ENCODE assay signal across 16 cellular contexts in the genomic region with DNA sequence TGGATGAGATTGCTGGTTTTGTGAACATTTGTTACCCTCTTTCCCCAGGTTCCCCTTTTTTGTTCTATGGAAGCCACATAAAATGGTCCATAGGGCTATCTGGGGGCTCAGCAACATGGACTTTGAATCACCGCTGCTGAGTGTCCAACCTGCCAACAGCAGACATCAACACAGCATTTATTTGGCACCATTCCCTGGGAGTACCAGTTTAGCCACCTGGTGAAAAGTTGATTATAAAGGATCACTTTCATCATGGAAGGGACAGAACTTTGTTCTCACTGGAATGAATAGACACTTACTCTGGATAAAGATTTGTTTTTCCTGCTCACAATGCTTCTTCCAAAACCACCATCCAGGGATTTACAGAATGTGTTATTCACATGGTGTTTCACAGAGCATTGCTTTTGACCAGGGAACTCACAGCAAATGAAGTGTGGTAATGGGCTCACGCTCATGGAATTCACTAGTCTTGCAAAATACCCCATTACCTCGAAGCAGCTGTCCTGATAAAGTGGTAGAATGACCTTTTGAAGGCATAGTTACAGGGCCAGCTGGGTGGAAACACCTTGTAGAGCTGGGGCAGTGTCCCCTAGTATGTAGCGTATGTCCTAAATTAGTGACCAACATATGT. TPM values are rescaled to one million over a fixed set of nuclear protein-coding genes. Genes with fewer than 3 reads are reported as not detected.
DNase-seq lines count a peak whose midpoint lies in the region; ATAC-seq, FAIRE-seq and TF ChIP-seq lines count a peak whose summit lies in the region.
"Had no signal": no experiment of that assay in that cellular context is flagged by ENCODE, and none has a peak within 500 bp of the region (broad histone marks: within the 10 kb centered on the region; RNA-seq: fewer than 3 reads in every experiment).

No MANE protein-coding gene starts in this region.

- no peaks in the 10 kb centered on the region for H3K27me3 Mint-ChIP-seq in activated T-cell treated with anti-CD3 and anti-CD28 coated beads, Interleukin-2, amount 50 U/mL, for 4 hours (ENCODE audit: low read depth)

- H2AK5ac ChIP-seq in mesendoderm (ENCODE audit: low read length) = no peak overlapping the region

- TF ChIP-seq CTCF in choroid plexus epithelial cell (conservative IDR thresholded peaks at IDR 0.05; ENCODE audit: low read depth, low read length) = no peak

- H3K4me3 ChIP-seq in choroid plexus epithelial cell (ENCODE audit: low read depth, low read length) (no peak overlapping the region), mesendoderm (ENCODE audit: low read length) (no peak overlapping the region), Karpas-422 (ENCODE audit: low read length) (no peak overlapping the region)
- H3K4me3 ChIP-seq: coronary artery had no signal

- no peak overlapping the region for H2BK15ac ChIP-seq in mesendoderm (replicated peaks; ENCODE audit: low read depth)

- no peak overlapping the region for H3K4me3 Mint-ChIP-seq in activated T-cell treated with anti-CD3 and anti-CD28 coated beads, Interleukin-2, amount 50 U/mL, for 4 hours
- H3K4me3 Mint-ChIP-seq: activated naive CD8-positive, alpha-beta T cell treated with anti-CD3 and anti-CD28 coated beads for 36 hours; immature natural killer cell; stimulated activated effector memory CD8-positive, alpha-beta T cell treated with anti-CD3 and anti-CD28 coated beads, Interleukin-12 subunit alpha, Interleukin-12 subunit beta, amount 100 ng/mL, for 72 hours had no signal

- peak overlapping the region; percentile 39 for H3K18ac ChIP-seq in mesendoderm (ENCODE audit: low read length)

- H4K20me1 ChIP-seq in Karpas-422 (ENCODE audit: insufficient read depth, low read depth, low read length) = no peaks in the 10 kb centered on the region

- H2AFZ ChIP-seq in Karpas-422 (ENCODE audit: low read length) = no peak overlapping the region

- ATAC-seq in activated T-cell treated with anti-CD3 and anti-CD28 coated beads, Interleukin-2, amount 50 U/mL, for 4 hours = no peak
- no peak for ATAC-seq in HG03439 (IDR thresholded peaks at IDR 0.05; ENCODE audit: unreplicated experiment)
- ATAC-seq: stimulated activated effector memory CD8-positive, alpha-beta T cell treated with anti-CD3 and anti-CD28 coated beads, Interleukin-12 subunit alpha, Interleukin-12 subunit beta, amount 100 ng/mL, for 72 hours had no signal

- no peaks in the 10 kb centered on the region for H3K79me1 ChIP-seq in mesendoderm (ENCODE audit: low read length)

- no peak overlapping the region for H3K56ac ChIP-seq in mesendoderm (ENCODE audit: low read length)

- TF ChIP-seq POLR2A in H54 (IDR thresholded peaks at IDR 0.05; ENCODE audit: low read depth, low read length) = no peak

- no peaks in the 10 kb centered on the region for H3K79me2 ChIP-seq in mesendoderm (ENCODE audit: control insufficient read depth, insufficient read depth, low read length)
- no peaks in the 10 kb centered on the region for H3K79me2 ChIP-seq in Karpas-422 (ENCODE audit: low read length)

- no peak overlapping the region for H3K4me2 ChIP-seq in mesendoderm (ENCODE audit: low read length)
- H3K4me2 ChIP-seq in Karpas-422 (ENCODE audit: low read depth, low read length, poor library complexity, severe bottlenecking) = no peak overlapping the region

- H3K27me3 ChIP-seq in mesendoderm (ENCODE audit: insufficient read depth, low read length, poor library complexity) (no peaks in the 10 kb centered on the region), Karpas-422 (ENCODE audit: low read length) (no peaks in the 10 kb centered on the region)
- H3K27me3 ChIP-seq: BE2C had no signal

- no peak overlapping the region for H4K8ac ChIP-seq in mesendoderm (ENCODE audit: low read depth, low read length)

- no peaks in the 10 kb centered on the region for H3K9me3 Mint-ChIP-seq in activated T-cell treated with anti-CD3 and anti-CD28 coated beads, Interleukin-2, amount 50 U/mL, for 4 hours
- H3K9me3 Mint-ChIP-seq: immature natural killer cell; stimulated activated effector memory CD8-positive, alpha-beta T cell treated with anti-CD3 and anti-CD28 coated beads, Interleukin-12 subunit alpha, Interleukin-12 subunit beta, amount 100 ng/mL, for 72 hours had no signal

- H2BK5ac ChIP-seq in mesendoderm (ENCODE audit: low read length) = no peak overlapping the region

- H3K23ac ChIP-seq in mesendoderm (ENCODE audit: low read length) = no peak overlapping the region

- peaks cover 2% of the 10 kb centered on the region for H3K4me1 ChIP-seq in mesendoderm (ENCODE audit: control insufficient read depth, low read depth, low read length)
- H3K4me1 ChIP-seq in Karpas-422 (ENCODE audit: low read length) = peaks cover 7% of the 10 kb centered on the region
- H3K4me1 ChIP-seq: BE2C had no signal

- WGBS in mesendoderm (ENCODE audit: extremely low coverage, insufficient coverage, low lambda C conversion rate) = no CpG with 5 or more reads among the region's 4 CpGs

- H3K9ac ChIP-seq in mesendoderm (ENCODE audit: low read length) (no peak overlapping the region), Karpas-422 (ENCODE audit: low read length) (no peak overlapping the region)

- H3K4ac ChIP-seq in mesendoderm (ENCODE audit: low read depth, low read length) = no peak overlapping the region

- H3K4me1 Mint-ChIP-seq in activated T-cell treated with anti-CD3 and anti-CD28 coated beads, Interleukin-2, amount 50 U/mL, for 4 hours (ENCODE audit: low read depth) = no peaks in the 10 kb centered on the region
- H3K4me1 Mint-ChIP-seq: activated naive CD8-positive, alpha-beta T cell treated with anti-CD3 and anti-CD28 coated beads for 36 hours; immature natural killer cell; stimulated activated effector memory CD8-positive, alpha-beta T cell treated with anti-CD3 and anti-CD28 coated beads, Interleukin-12 subunit alpha, Interleukin-12 subunit beta, amount 100 ng/mL, for 72 hours had no signal

- H3K9me2 ChIP-seq in Karpas-422 (replicated peaks; ENCODE audit: insufficient read depth, low read length) = no peaks in the 10 kb centered on the region

- H3K27ac ChIP-seq in mesendoderm (ENCODE audit: low read depth, low read length) (no peak overlapping the region), Karpas-422 (ENCODE audit: low read length) (no peak overlapping the region)

- H2BK120ac ChIP-seq in mesendoderm (ENCODE audit: low read depth, low read length) = no peak overlapping the region

- DNase-seq in AG20443 (ENCODE audit: low spot score) = peak; percentile 52
- peak; percentile 44 for DNase-seq in HT-29 (ENCODE audit: low spot score)
- peak; percentile 74 for DNase-seq in choroid plexus epithelial cell (ENCODE audit: low read depth)
- DNase-seq in mesendoderm = peak; percentile 22
- DNase-seq in activated T-cell treated with anti-CD3 and anti-CD28 coated beads, Interleukin-2, amount 50 U/mL, for 4 hours = no peak
- DNase-seq in H54 (ENCODE audit: insufficient read length, low spot score) = no peak
- DNase-seq in Karpas-422 = no peak
- DNase-seq: activated CD8-positive, alpha-beta memory T cell treated with anti-CD3 and anti-CD28 coated beads, Interleukin-2, amount 50 U/mL, for 48 hours; activated naive CD8-positive, alpha-beta T cell treated with anti-CD3 and anti-CD28 coated beads for 36 hours; BE2C; DMS79 treated with DMSO at 0.1 percent for 48 hours; immature natural killer cell; stimulated activated CD4-positive, alpha-beta T cell treated with anti-CD3 and anti-CD28 coated beads, Interleukin-2, amount 100 ng/mL, for 48 hours had no signal

- no peaks in the 10 kb centered on the region for H3K36me3 Mint-ChIP-seq in activated T-cell treated with anti-CD3 and anti-CD28 coated beads, Interleukin-2, amount 50 U/mL, for 4 hours (ENCODE audit: insufficient read depth)
- H3K36me3 Mint-ChIP-seq: activated naive CD8-positive, alpha-beta T cell treated with anti-CD3 and anti-CD28 coated beads for 36 hours; immature natural killer cell; stimulated activated effector memory CD8-positive, alpha-beta T cell treated with anti-CD3 and anti-CD28 coated beads, Interleukin-12 subunit alpha, Interleukin-12 subunit beta, amount 100 ng/mL, for 72 hours had no signal

- no peaks in the 10 kb centered on the region for H3K9me3 ChIP-seq in Karpas-422 (ENCODE audit: low read length)
- H3K9me3 ChIP-seq: BE2C had no signal

- no peak for FAIRE-seq in H54 (lab: Jason Lieb, UNC)

- H3K36me3 ChIP-seq in mesendoderm (ENCODE audit: control insufficient read depth, insufficient read depth, low read length) (no peaks in the 10 kb centered on the region), Karpas-422 (ENCODE audit: insufficient read depth, low read length) (no peaks in the 10 kb centered on the region)
- H3K36me3 ChIP-seq: BE2C had no signal

- no peak overlapping the region for H4K5ac ChIP-seq in mesendoderm (ENCODE audit: low read length)

RNA-seq across cellular contexts. Expression of a gene that starts 43.9 kb away (rescaled TPM):
- total RNA-seq in HT-29 (2014; rRNA removed; shearing (Covaris generic)) = 33.3 and 37.6 TPM in 2 replicates
- 12.6 TPM for polyA plus RNA-seq in mesendoderm (2013, experiment 1 of 2)
- polyA plus RNA-seq in mesendoderm (2013, experiment 2 of 2) = 15.2 TPM
- under 1 TPM in 2 of 3 donors, not detected in 1; 0.43 TPM for total RNA-seq in activated T-cell treated with anti-CD3 and anti-CD28 coated beads, Interleukin-2, amount 50 U/mL, for 4 hours
- total RNA-seq in Karpas-422 (2014; rRNA removed; shearing (Covaris generic); ENCODE audit: low replicate concordance) = 0.43 TPM in 1 of 2 replicates, not detected in the other

RNA-seq across cellular contexts. Expression of a gene that starts 54.7 kb away (rescaled TPM):
- total RNA-seq in HT-29 (2014; rRNA removed; shearing (Covaris generic)) = 24.4 and 27.1 TPM in 2 replicates
- polyA plus RNA-seq in mesendoderm (2013, experiment 1 of 2) = 14.5 TPM
- 15.3 TPM for polyA plus RNA-seq in mesendoderm (2013, experiment 2 of 2)
- 1 to 10 TPM; 3.0 to 6.9 (median 3.5) TPM for total RNA-seq in activated T-cell treated with anti-CD3 and anti-CD28 coated beads, Interleukin-2, amount 50 U/mL, for 4 hours
- 7.6 and 13.8 TPM in 2 replicates for total RNA-seq in Karpas-422 (2014; rRNA removed; shearing (Covaris generic); ENCODE audit: low replicate concordance)

Comparison
In these comparisons a context has a peak if more than half of its experiments do, and no peak if none do; other contexts are left out.
1. DNase-seq: peak in AG20443 (single experiment), HT-29 (single experiment), choroid plexus epithelial cell (single experiment) and mesendoderm (single experiment); none in activated T-cell treated with anti-CD3 and anti-CD28 coated beads, Interleukin-2, amount 50 U/mL, for 4 hours (single experiment), H54 (single experiment) and Karpas-422 (single experiment).
2. RNA of a gene that starts 43.9 kb away (total RNA-seq): 33.3 to 37.6 TPM in HT-29; 0.43 TPM in activated T-cell treated with anti-CD3 and anti-CD28 coated beads, Interleukin-2, amount 50 U/mL, for 4 hours and 0.43 TPM in Karpas-422; every median in the first group is over 10 times any median in the second.